9 cellular contexts compared by ENCODE assay signal in the genomic region with DNA sequence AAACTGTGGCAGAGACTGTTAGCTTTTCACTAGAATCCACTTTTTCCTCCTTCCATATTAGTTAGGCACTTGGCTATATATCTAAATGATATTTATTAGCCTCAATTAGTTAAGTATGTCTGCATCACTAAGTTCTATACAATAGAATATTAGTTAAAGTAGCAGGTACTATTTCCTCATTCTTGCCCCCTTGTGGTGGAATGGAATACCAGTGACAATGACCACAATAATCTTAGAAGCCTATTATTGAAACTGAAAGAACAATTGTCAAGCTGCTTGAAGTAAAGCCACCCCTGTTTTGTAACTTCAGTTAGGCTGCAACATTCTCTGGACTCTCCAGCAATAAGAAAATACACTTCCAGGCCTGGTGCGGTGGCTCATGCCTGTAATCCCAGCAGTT.
DNase-seq lines count a peak whose midpoint lies in the region; ATAC-seq and TF ChIP-seq lines count a peak whose summit lies in the region.
"Had no signal": no experiment of that assay in that cellular context is flagged by ENCODE, and none has a peak within 500 bp of the region (broad histone marks: within the 10 kb centered on the region; RNA-seq: fewer than 3 reads in every experiment).

No MANE protein-coding gene starts in this region.

- in situ Hi-C loops in transverse colon (cut with MboI; ENCODE audit: low pct_ligation_motif_present in 1 of 4, low pct_unique_long_range_greater_than_20kb in 1 of 4, low sequenced_read_pairs in 3 of 4), result loop anchor here in 2 of 4 donors (25.0 kb wide), 1 partner anchor 697 kb away; no protein-coding TSS in a partner anchor

- H3K9me3 ChIP-seq in SK-N-SH (no peaks in the 10 kb centered on the region), endodermal cell (ENCODE audit: control insufficient read depth, low read length) (no peaks in the 10 kb centered on the region), transverse colon (no peaks in the 10 kb centered on the region)

- no peaks in the 10 kb centered on the region for H3K9me2 ChIP-seq in SK-N-SH

- DNase-seq in SK-N-SH, result peak; percentile 23
- no peak for DNase-seq in endodermal cell
- no peak for DNase-seq in transverse colon
- no peak for DNase-seq in C1 segment of cervical spinal cord (lab: John Stamatoyannopoulos, UW)
- DNase-seq in NCI-H1436 treated with DMSO at 0.1 percent for 48 hours (lab: John Stamatoyannopoulos, UW), result no peak

- CTCF ChIA-PET in SK-N-SH (lab: Yijun Ruan, JAX), result interaction anchor here (0.7 to 1.5 kb wide), 6 partner anchors 9 to 683 kb away, joined by 3 to 8 read pairs (median 4); no protein-coding TSS in a partner anchor

- H3K27me3 ChIP-seq in SK-N-SH (ENCODE audit: insufficient read depth) (no peaks in the 10 kb centered on the region), KMS-11 (ENCODE audit: insufficient read depth, low read depth) (no peaks in the 10 kb centered on the region), endodermal cell (ENCODE audit: control insufficient read depth, insufficient read depth, low read length, poor library complexity, severe bottlenecking) (no peaks in the 10 kb centered on the region), transverse colon (no peaks in the 10 kb centered on the region)

- H3K36me3 Mint-ChIP-seq in endodermal cell (ENCODE audit: low read depth), result no peaks in the 10 kb centered on the region
- H3K36me3 Mint-ChIP-seq: activated naive CD8-positive, alpha-beta T cell had no signal

- H3K4me1 ChIP-seq in SK-N-SH (ENCODE audit: control insufficient read depth in 1 of 2, insufficient read depth in 2 of 2, low read depth in 1 of 2, low read length in 1 of 2) (no peaks in the 10 kb centered on the region), KMS-11 (ENCODE audit: low read depth, poor library complexity, severe bottlenecking) (peaks cover 6% of the 10 kb centered on the region), endodermal cell (ENCODE audit: control insufficient read depth, insufficient read depth, low read length) (no peaks in the 10 kb centered on the region), transverse colon (no peaks in the 10 kb centered on the region)

- ATAC-seq in SK-N-SH treated with all-trans-retinoic acid at 6 μM for 48 hours, result no peak
- peak; percentile 96 for ATAC-seq in GM21825 (IDR thresholded peaks at IDR 0.05; ENCODE audit: unreplicated experiment)

- no peak for TF ChIP-seq POLR2A in transverse colon (IDR thresholded peaks at IDR 0.05)

- H3F3A ChIP-seq in SK-N-SH (replicated peaks; ENCODE audit: insufficient read depth), result no peaks in the 10 kb centered on the region

- POLR2A ChIA-PET in SK-N-SH (lab: Yijun Ruan, JAX), result no interaction called here

- H3K36me3 ChIP-seq in SK-N-SH (replicated peaks in 1 of 2; ENCODE audit: control insufficient read depth in 1 of 2, insufficient read depth in 2 of 2, low read length in 1 of 2) (no peaks in the 10 kb centered on the region), KMS-11 (ENCODE audit: insufficient read depth) (no peaks in the 10 kb centered on the region), endodermal cell (ENCODE audit: control insufficient read depth, insufficient read depth, low read length) (no peaks in the 10 kb centered on the region), transverse colon (no peaks in the 10 kb centered on the region)

- no peaks in the 10 kb centered on the region for H3K79me2 ChIP-seq in SK-N-SH (ENCODE audit: insufficient read depth)
- no peaks in the 10 kb centered on the region for H3K79me2 ChIP-seq in KMS-11 (ENCODE audit: insufficient read depth, low read depth)

- H3K9ac ChIP-seq in SK-N-SH (no peak overlapping the region), KMS-11 (no peak overlapping the region), endodermal cell (ENCODE audit: extremely low read depth, low read length, poor library complexity, severe bottlenecking) (no peak overlapping the region)

- H3K9me3 Mint-ChIP-seq in endodermal cell, result no peaks in the 10 kb centered on the region

- H2AFZ ChIP-seq in SK-N-SH (ENCODE audit: low read depth) (no peak overlapping the region), KMS-11 (ENCODE audit: low read depth) (no peak overlapping the region)

- peak; percentile 59 for TF ChIP-seq CTCF in SK-N-SH (IDR thresholded peaks at IDR 0.05)
- TF ChIP-seq CTCF in KMS-11 (conservative IDR thresholded peaks at IDR 0.05; ENCODE audit: low read depth, low read length), result peak; percentile 60
- peak; percentile 77 for TF ChIP-seq CTCF in endodermal cell (conservative IDR thresholded peaks at IDR 0.05)
- peak in 3 of 5 experiments; percentile 20 to 45 (median 33) for TF ChIP-seq CTCF in transverse colon (IDR thresholded peaks at IDR 0.05)

- TF ChIP-seq EP300 in SK-N-SH (IDR thresholded peaks at IDR 0.05; ENCODE audit: borderline replicate concordance in 1 of 2, low read depth in 1 of 2, low read length in 1 of 2) (no peak), transverse colon (IDR thresholded peaks at IDR 0.05; ENCODE audit: low read depth) (no peak)

- H4K20me1 ChIP-seq in SK-N-SH (ENCODE audit: insufficient read depth) (no peaks in the 10 kb centered on the region), KMS-11 (ENCODE audit: insufficient read depth) (no peaks in the 10 kb centered on the region)

- H3K27me3 Mint-ChIP-seq in endodermal cell (ENCODE audit: insufficient read depth), result no peaks in the 10 kb centered on the region

- H3K4me3 Mint-ChIP-seq in endodermal cell, result no peak overlapping the region
- H3K4me3 Mint-ChIP-seq: activated naive CD8-positive, alpha-beta T cell had no signal

- no peak overlapping the region for H3K4me3 ChIP-seq in SK-N-SH (ENCODE audit: low read depth in 2 of 2, low read length in 1 of 2)
- H3K4me3 ChIP-seq in KMS-11 (IDR thresholded peaks at IDR 0.05; ENCODE audit: insufficient read depth, low read depth, low read length), result no peak overlapping the region
- no peak overlapping the region for H3K4me3 ChIP-seq in endodermal cell (ENCODE audit: low read length)
- H3K4me3 ChIP-seq in transverse colon, result no peak overlapping the region

- H3K4me2 ChIP-seq in SK-N-SH (no peak overlapping the region), KMS-11 (no peak overlapping the region)

- no peak overlapping the region for H3K27ac Mint-ChIP-seq in endodermal cell
- H3K27ac Mint-ChIP-seq: activated naive CD8-positive, alpha-beta T cell had no signal

- TF ChIP-seq RAD21 in SK-N-SH (IDR thresholded peaks at IDR 0.05; ENCODE audit: low read length), result peak; percentile 48

- H3K4me1 Mint-ChIP-seq in endodermal cell, result no peaks in the 10 kb centered on the region

- intact Hi-C loops in transverse colon (cut with DNase I; ENCODE audit: low total_unique reads), result no loop called here

- H3K27ac ChIP-seq in SK-N-SH (ENCODE audit: low read depth in 2 of 2, low read length in 1 of 2) (no peak overlapping the region), KMS-11 (no peak overlapping the region), endodermal cell (ENCODE audit: low read depth, low read length) (no peak overlapping the region), transverse colon (no peak overlapping the region)

- 88% methylated on average over 1 of the region's 1 CpG for WGBS in SK-N-SH (ENCODE audit: low lambda C conversion rate)
- WGBS in endodermal cell (ENCODE audit: insufficient coverage in 1 of 2, insufficient read length in 1 of 2), 2 experiments, result 82 to 92% methylated on average over 1 of the region's 1 CpG
- 100% methylated on average over 1 of the region's 1 CpG; no CpG with 5 or more reads in 1 of the 2 donors for WGBS in transverse colon (ENCODE audit: low coverage in 1 of 2), 2 donors

TF ChIP-seq in SK-N-SH, 30 proteins besides CTCF, POLR2A, EP300 and RAD21:
- TF ChIP-seq MXI1 (IDR thresholded peaks at IDR 0.05; ENCODE audit: low read depth, low read length), result no peak
- TF ChIP-seq TAF1 (IDR thresholded peaks at IDR 0.05; ENCODE audit: borderline replicate concordance, low read depth, low read length), result no peak
- TF ChIP-seq FOXJ3 (CRISPR knock-in tag; IDR thresholded peaks at IDR 0.05), result no peak
- no peak for TF ChIP-seq TEAD4 (IDR thresholded peaks at IDR 0.05; ENCODE audit: borderline replicate concordance, insufficient read depth)
- peak; percentile 48; the same call in 1 of the 2 replicates for TF ChIP-seq SMC3 (IDR thresholded peaks at IDR 0.05; ENCODE audit: low read depth, low read length)

TF ChIP-seq in SK-N-SH treated with all-trans-retinoic acid at 6 μM for 48 hours, 23 proteins besides CTCF, POLR2A, EP300 and RAD21 (continues in another document):
- TF ChIP-seq ZC3H10 (CRISPR knock-in tag; IDR thresholded peaks at IDR 0.05), result no peak
- no peak for TF ChIP-seq ESRRG (CRISPR knock-in tag; IDR thresholded peaks at IDR 0.05)
- no peak for TF ChIP-seq RARB (CRISPR knock-in tag; IDR thresholded peaks at IDR 0.05)
- no peak for TF ChIP-seq GLIS3 (CRISPR knock-in tag; IDR thresholded peaks at IDR 0.05)
- TF ChIP-seq CSDC2 (CRISPR knock-in tag; IDR thresholded peaks at IDR 0.05), result no peak
- TF ChIP-seq, protein P1, sequence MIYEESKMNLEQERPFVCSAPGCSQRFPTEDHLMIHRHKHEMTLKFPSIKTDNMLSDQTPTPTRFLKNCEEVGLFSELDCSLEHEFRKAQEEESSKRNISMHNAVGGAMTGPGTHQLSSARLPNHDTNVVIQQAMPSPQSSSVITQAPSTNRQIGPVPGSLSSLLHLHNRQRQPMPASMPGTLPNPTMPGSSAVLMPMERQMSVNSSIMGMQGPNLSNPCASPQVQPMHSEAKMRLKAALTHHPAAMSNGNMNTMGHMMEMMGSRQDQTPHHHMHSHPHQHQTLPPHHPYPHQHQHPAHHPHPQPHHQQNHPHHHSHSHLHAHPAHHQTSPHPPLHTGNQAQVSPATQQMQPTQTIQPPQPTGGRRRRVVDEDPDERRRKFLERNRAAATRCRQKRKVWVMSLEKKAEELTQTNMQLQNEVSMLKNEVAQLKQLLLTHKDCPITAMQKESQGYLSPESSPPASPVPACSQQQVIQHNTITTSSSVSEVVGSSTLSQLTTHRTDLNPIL (CRISPR knock-in tag; IDR thresholded peaks at IDR 0.05; ENCODE audit: low read depth), result no peak
